Comparison of ENCODE assay signal across 23 cellular contexts in the genomic region with DNA sequence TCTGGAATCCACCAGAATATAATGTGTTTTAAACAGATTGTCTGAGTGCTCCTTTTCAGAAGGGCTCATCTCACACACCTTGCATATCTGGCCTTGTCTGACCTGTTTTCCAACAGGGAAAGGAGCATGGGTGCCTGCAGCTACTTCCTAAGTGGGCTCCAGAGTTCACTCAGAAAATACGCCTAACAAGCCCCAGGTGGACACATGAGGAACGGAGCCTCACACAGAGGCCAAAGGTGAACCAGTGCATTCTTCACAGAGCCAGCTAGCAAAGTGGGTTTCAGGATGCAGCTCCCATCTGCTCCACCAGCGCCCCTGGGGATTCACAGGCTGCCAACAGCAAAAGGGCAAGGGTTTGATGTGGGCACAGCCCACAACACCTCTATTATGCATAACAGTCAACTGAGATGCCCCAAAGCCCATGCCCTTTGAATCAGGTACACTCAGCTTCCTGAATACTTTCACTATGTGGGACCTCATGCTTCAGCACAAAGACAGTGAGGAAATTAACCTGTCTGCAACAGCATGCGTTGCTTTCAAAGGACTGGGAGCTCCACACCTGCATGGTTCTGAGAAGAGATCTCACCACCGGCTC.
A peak's percentile ranks its signal among the peaks of the same experiment; 100 is the strongest.
DNase-seq lines count a peak whose midpoint lies in the region; FAIRE-seq and TF ChIP-seq lines count a peak whose summit lies in the region.
"Had no signal": no experiment of that assay in that cellular context is flagged by ENCODE, and none has a peak within 500 bp of the region (broad histone marks: within the 10 kb centered on the region; RNA-seq: fewer than 3 reads in every experiment).

No MANE protein-coding gene starts in this region.

- H3K4ac ChIP-seq in trophoblast cell (ENCODE audit: low read depth, low read length): no peak overlapping the region

- peak overlapping the region; percentile 8 for H4K91ac ChIP-seq in trophoblast cell (ENCODE audit: low read depth, low read length)

- no peak overlapping the region for H3K27ac ChIP-seq in trophoblast cell (ENCODE audit: low read depth, low read length)
- H3K27ac ChIP-seq: C4-2B, PC-9, SK-N-MC had no signal

- no peak overlapping the region for H2BK120ac ChIP-seq in trophoblast cell (ENCODE audit: insufficient read depth, low read length, poor library complexity)

- H3K18ac ChIP-seq in trophoblast cell (ENCODE audit: low read length): no peak overlapping the region

- H3K36me3 ChIP-seq in bronchial epithelial cell (ENCODE audit: control insufficient read depth, insufficient read depth, low read length) (no peaks in the 10 kb centered on the region), trophoblast cell (ENCODE audit: control insufficient read depth in 1 of 2, insufficient read depth in 2 of 2, low read length in 2 of 2) (no peaks in the 10 kb centered on the region)

- no peaks in the 10 kb centered on the region for H3K79me2 ChIP-seq in trophoblast cell (ENCODE audit: control insufficient read depth, insufficient read depth, low read length, poor library complexity)

- no peak overlapping the region for H2AK5ac ChIP-seq in trophoblast cell (ENCODE audit: low read length)

- H3K4me3 ChIP-seq in Jurkat, Clone E6-1 (ENCODE audit: low read length): no peak overlapping the region
- H3K4me3 ChIP-seq in bronchial epithelial cell (ENCODE audit: low read depth, low read length): no peak overlapping the region
- H3K4me3 ChIP-seq in trophoblast cell (ENCODE audit: low read depth, low read length): no peak overlapping the region
- H3K4me3 ChIP-seq: K562, PC-9, SK-N-MC had no signal

- no peak overlapping the region for H3K23ac ChIP-seq in trophoblast cell (ENCODE audit: low read length)

- H3K14ac ChIP-seq in trophoblast cell (ENCODE audit: low read length): no peak overlapping the region

- H3K4me1 ChIP-seq in trophoblast cell (ENCODE audit: control insufficient read depth in 1 of 2, insufficient read depth in 2 of 2, low read length in 2 of 2): peaks cover 9 to 16% of the 10 kb centered on the region in 2 experiments

- no peak overlapping the region for H4K8ac ChIP-seq in trophoblast cell (ENCODE audit: low read depth, low read length)

- no peak overlapping the region for H4K12ac ChIP-seq in trophoblast cell (ENCODE audit: low read depth, low read length)

- H2AFZ ChIP-seq in trophoblast cell (ENCODE audit: insufficient read depth, low read length, poor library complexity): no peak overlapping the region
- H2AFZ ChIP-seq: PC-9 had no signal

- H3K27me3 ChIP-seq in bronchial epithelial cell (ENCODE audit: control insufficient read depth, insufficient read depth, low read length): no peaks in the 10 kb centered on the region
- no peaks in the 10 kb centered on the region for H3K27me3 ChIP-seq in trophoblast cell (ENCODE audit: insufficient read depth, low read length)

- H3K4me2 ChIP-seq in trophoblast cell (ENCODE audit: low read length): no peak overlapping the region
- H3K4me2 ChIP-seq: PC-9 had no signal

- peak; percentile 43 for FAIRE-seq in bronchial epithelial cell (lab: Jason Lieb, UNC)
- FAIRE-seq: GM19239, K562 had no signal

- no peaks in the 10 kb centered on the region for H3K79me1 ChIP-seq in trophoblast cell (ENCODE audit: low read length)

- no peak overlapping the region for H2BK5ac ChIP-seq in trophoblast cell (ENCODE audit: low read depth, low read length, poor library complexity)

- no peaks in the 10 kb centered on the region for H3K9me3 ChIP-seq in trophoblast cell (ENCODE audit: insufficient read depth, low read depth, low read length)

- no CpG with 5 or more reads among the region's 5 CpGs for WGBS in trophoblast cell (ENCODE audit: extremely low coverage, insufficient coverage, insufficient read length)

- DNase-seq in NCI-H1694 treated with DMSO at 0.1 percent for 48 hours (lab: John Stamatoyannopoulos, UW): peak; percentile 0
- no peak for DNase-seq in NCI-H1694 (lab: John Stamatoyannopoulos, UW)
- DNase-seq in Jurkat, Clone E6-1 (ENCODE audit: low read depth, low spot score): peak; percentile 84
- DNase-seq in bronchial epithelial cell (ENCODE audit: low read depth): no peak
- DNase-seq in trophoblast cell: peak in 1 of 2 donors; percentile 15
- no peak for DNase-seq in SK-N-DZ (ENCODE audit: low spot score)
- no peak for DNase-seq in amygdala (lab: John Stamatoyannopoulos, UW)
- DNase-seq in dermis blood vessel endothelial cell: no peak
- DNase-seq: 8988T, GDM1, MM.1S, NCI-H1048, NCI-H1436, NCI-H2029, PC-9, RPMI8226, SHP77, SW 1271, T-helper 2 cell had no signal

- TF ChIP-seq CTCF in bronchial epithelial cell (IDR thresholded peaks at IDR 0.05; ENCODE audit: insufficient read depth, low read length, severe bottlenecking): no peak

- no peak overlapping the region for H2BK12ac ChIP-seq in trophoblast cell (ENCODE audit: low read length)

- no peak overlapping the region for H3K9ac ChIP-seq in trophoblast cell (ENCODE audit: low read length)

Comparison
In these comparisons a context has a peak if more than half of its experiments do, and no peak if none do; other contexts are left out.
1. DNase-seq: peak in NCI-H1694 treated with DMSO at 0.1 percent for 48 hours (single experiment) and Jurkat, Clone E6-1 (single experiment); none in NCI-H1694 (single experiment), bronchial epithelial cell (single experiment), SK-N-DZ (single experiment), amygdala (0 of 56) and dermis blood vessel endothelial cell (single experiment).